Comparison of ENCODE assay signal across 1 cellular context in the genomic region with DNA sequence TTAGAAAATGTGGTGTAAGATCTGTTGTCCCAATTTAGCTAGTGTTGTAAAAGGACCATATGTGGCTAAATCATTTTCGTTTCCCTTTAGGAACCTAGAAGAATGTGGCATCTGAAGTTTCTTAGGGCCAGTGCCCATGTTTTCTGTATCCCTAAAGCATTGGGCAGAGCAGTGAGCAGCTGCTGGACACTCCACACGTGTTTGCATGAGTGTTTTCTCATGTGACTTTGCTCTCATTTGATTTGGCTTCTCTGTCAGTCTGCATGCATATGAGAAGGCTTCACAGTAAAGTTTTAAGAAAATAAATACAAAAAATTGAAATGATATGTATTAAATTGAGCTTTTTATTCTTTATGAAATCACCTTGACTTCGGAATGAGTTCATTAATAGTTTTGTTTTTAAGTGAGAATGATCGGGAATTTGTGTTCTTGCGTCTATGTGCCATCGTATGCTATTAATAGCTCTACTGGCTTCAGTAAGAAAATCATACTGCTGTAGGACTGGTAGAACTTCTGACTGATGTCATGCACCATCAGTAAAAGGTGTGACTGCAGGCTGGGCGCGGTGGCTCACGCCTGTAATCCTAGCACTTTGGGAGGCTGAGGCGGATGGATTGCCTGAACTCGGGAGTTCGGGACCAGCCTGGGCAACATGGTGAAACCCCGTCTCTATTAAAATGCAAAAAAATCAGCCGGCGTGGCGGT.
TF ChIP-seq lines count a peak whose summit lies in the region.

No MANE protein-coding gene starts in this region.

TF ChIP-seq in GM12878, 131 proteins besides CTCF, POLR2A, EP300 and RAD21 (continued from another document):
- TF ChIP-seq, protein P1, sequence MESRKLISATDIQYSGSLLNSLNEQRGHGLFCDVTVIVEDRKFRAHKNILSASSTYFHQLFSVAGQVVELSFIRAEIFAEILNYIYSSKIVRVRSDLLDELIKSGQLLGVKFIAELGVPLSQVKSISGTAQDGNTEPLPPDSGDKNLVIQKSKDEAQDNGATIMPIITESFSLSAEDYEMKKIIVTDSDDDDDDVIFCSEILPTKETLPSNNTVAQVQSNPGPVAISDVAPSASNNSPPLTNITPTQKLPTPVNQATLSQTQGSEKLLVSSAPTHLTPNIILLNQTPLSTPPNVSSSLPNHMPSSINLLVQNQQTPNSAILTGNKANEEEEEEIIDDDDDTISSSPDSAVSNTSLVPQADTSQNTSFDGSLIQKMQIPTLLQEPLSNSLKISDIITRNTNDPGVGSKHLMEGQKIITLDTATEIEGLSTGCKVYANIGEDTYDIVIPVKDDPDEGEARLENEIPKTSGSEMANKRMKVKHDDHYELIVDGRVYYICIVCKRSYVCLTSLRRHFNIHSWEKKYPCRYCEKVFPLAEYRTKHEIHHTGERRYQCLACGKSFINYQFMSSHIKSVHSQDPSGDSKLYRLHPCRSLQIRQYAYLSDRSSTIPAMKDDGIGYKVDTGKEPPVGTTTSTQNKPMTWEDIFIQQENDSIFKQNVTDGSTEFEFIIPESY (IDR thresholded peaks at IDR 0.05), result no peak
- TF ChIP-seq, protein P2, sequence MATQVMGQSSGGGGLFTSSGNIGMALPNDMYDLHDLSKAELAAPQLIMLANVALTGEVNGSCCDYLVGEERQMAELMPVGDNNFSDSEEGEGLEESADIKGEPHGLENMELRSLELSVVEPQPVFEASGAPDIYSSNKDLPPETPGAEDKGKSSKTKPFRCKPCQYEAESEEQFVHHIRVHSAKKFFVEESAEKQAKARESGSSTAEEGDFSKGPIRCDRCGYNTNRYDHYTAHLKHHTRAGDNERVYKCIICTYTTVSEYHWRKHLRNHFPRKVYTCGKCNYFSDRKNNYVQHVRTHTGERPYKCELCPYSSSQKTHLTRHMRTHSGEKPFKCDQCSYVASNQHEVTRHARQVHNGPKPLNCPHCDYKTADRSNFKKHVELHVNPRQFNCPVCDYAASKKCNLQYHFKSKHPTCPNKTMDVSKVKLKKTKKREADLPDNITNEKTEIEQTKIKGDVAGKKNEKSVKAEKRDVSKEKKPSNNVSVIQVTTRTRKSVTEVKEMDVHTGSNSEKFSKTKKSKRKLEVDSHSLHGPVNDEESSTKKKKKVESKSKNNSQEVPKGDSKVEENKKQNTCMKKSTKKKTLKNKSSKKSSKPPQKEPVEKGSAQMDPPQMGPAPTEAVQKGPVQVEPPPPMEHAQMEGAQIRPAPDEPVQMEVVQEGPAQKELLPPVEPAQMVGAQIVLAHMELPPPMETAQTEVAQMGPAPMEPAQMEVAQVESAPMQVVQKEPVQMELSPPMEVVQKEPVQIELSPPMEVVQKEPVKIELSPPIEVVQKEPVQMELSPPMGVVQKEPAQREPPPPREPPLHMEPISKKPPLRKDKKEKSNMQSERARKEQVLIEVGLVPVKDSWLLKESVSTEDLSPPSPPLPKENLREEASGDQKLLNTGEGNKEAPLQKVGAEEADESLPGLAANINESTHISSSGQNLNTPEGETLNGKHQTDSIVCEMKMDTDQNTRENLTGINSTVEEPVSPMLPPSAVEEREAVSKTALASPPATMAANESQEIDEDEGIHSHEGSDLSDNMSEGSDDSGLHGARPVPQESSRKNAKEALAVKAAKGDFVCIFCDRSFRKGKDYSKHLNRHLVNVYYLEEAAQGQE (IDR thresholded peaks at IDR 0.05; ENCODE audit: low read depth, low read length), result no peak
- TF ChIP-seq ASH2L (IDR thresholded peaks at IDR 0.05; ENCODE audit: borderline replicate concordance, low read depth) (no peak), POLR2AphosphoS2 (IDR thresholded peaks at IDR 0.05; ENCODE audit: low read depth, low read length) (no peak), KDM1A (IDR thresholded peaks at IDR 0.05; ENCODE audit: borderline replicate concordance) (no peak), MXI1 (IDR thresholded peaks at IDR 0.05; ENCODE audit: low read depth, low read length) (no peak), RELA (IDR thresholded peaks at IDR 0.05; ENCODE audit: borderline replicate concordance, partially characterized antibody) (no peak), HDAC6 (IDR thresholded peaks at IDR 0.05; ENCODE audit: unreplicated experiment) (no peak), CEBPB (IDR thresholded peaks at IDR 0.05; ENCODE audit: borderline replicate concordance in 1 of 2, low read depth in 2 of 2, low read length in 2 of 2) (no peak)
- TF ChIP-seq, protein P3, sequence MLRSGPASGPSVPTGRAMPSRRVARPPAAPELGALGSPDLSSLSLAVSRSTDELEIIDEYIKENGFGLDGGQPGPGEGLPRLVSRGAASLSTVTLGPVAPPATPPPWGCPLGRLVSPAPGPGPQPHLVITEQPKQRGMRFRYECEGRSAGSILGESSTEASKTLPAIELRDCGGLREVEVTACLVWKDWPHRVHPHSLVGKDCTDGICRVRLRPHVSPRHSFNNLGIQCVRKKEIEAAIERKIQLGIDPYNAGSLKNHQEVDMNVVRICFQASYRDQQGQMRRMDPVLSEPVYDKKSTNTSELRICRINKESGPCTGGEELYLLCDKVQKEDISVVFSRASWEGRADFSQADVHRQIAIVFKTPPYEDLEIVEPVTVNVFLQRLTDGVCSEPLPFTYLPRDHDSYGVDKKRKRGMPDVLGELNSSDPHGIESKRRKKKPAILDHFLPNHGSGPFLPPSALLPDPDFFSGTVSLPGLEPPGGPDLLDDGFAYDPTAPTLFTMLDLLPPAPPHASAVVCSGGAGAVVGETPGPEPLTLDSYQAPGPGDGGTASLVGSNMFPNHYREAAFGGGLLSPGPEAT (IDR thresholded peaks at IDR 0.05; ENCODE audit: low read depth), result no peak
